ENCODE assay signal across 8 cellular contexts in genomic region chr20:44129300-44129699, GRCh38. TPM values are rescaled to one million over a fixed set of nuclear protein-coding genes. Genes with fewer than 3 reads are reported as not detected.
DNase-seq lines count a peak whose midpoint lies in the region; ATAC-seq and TF ChIP-seq lines count a peak whose summit lies in the region.
"Not testable (repeated sequence)": the region's sequence is repeated elsewhere in the genome, so short reads cannot be mapped to it uniquely, and the experiment has no call there.
"Had no signal": no experiment of that assay in that cellular context is flagged by ENCODE, and none has a peak within 500 bp of the region (broad histone marks: within the 10 kb centered on the region; RNA-seq: fewer than 3 reads in every experiment).

No MANE protein-coding gene starts in this region.

- not testable (repeated sequence) for H3K9me3 ChIP-seq in esophagus muscularis mucosa; right atrium auricular region; mesenchymal stem cell (ENCODE audit: control insufficient read depth, low read length); gastrocnemius medialis; tibial artery

- not testable (repeated sequence) for H3K36me3 Mint-ChIP-seq in osteocyte (ENCODE audit: unreplicated experiment)

- not testable (repeated sequence) for TF ChIP-seq POLR2A in esophagus muscularis mucosa (IDR thresholded peaks at IDR 0.05; ENCODE audit: low read depth); gastrocnemius medialis (IDR thresholded peaks at IDR 0.05)

- H4K91ac ChIP-seq in mesenchymal stem cell (ENCODE audit: low read length), result not testable (repeated sequence)

- H2AFZ ChIP-seq in mesenchymal stem cell (ENCODE audit: low read depth, low read length), result not testable (repeated sequence)

- not testable (repeated sequence) for H3K9me3 Mint-ChIP-seq in osteocyte (ENCODE audit: unreplicated experiment)

- not testable (repeated sequence) for H3K4me2 ChIP-seq in mesenchymal stem cell (ENCODE audit: low read length, poor library complexity, severe bottlenecking)

- not testable (repeated sequence) for H2AK5ac ChIP-seq in mesenchymal stem cell (ENCODE audit: low read length, severe bottlenecking)

- not testable (repeated sequence) for H3K4ac ChIP-seq in mesenchymal stem cell (ENCODE audit: low read depth in 1 of 2, low read length in 2 of 2)

- not testable (repeated sequence) for H3K18ac ChIP-seq in mesenchymal stem cell (ENCODE audit: low read depth in 1 of 2, low read length in 2 of 2)

- not testable (repeated sequence) for TF ChIP-seq EP300 in esophagus muscularis mucosa (IDR thresholded peaks at IDR 0.05)

- intact Hi-C loops in esophagus muscularis mucosa (cut with DNase I); gastrocnemius medialis (cut with DNase I; ENCODE audit: low total_unique reads); tibial artery (cut with DNase I; ENCODE audit: low total_unique reads): not testable (repeated sequence)

- not testable (repeated sequence) for DNase-seq in esophagus muscularis mucosa (ENCODE audit: extremely low spot score); right atrium auricular region (ENCODE audit: low spot score); mesenchymal stem cell; osteocyte (ENCODE audit: extremely low spot score, unreplicated experiment); gastrocnemius medialis
- DNase-seq in tibial artery, result peak in 1 of 2 donors; percentile 70

- H2BK15ac ChIP-seq in mesenchymal stem cell (ENCODE audit: low read depth, poor library complexity, severe bottlenecking), result not testable (repeated sequence)

- H2BK5ac ChIP-seq in mesenchymal stem cell (ENCODE audit: low read depth, low read length, poor library complexity, severe bottlenecking), result not testable (repeated sequence)

- ATAC-seq in gastrocnemius medialis, result not testable (repeated sequence)

- not testable (repeated sequence) for TF ChIP-seq CTCF in esophagus muscularis mucosa (IDR thresholded peaks at IDR 0.05); right atrium auricular region (IDR thresholded peaks at IDR 0.05); osteocyte (IDR thresholded peaks at IDR 0.05); gastrocnemius medialis (IDR thresholded peaks at IDR 0.05 in 4 of 5, conservative IDR thresholded peaks at IDR 0.05 in 1 of 5); tibial artery (IDR thresholded peaks at IDR 0.05)

- not testable (repeated sequence) for H4K8ac ChIP-seq in mesenchymal stem cell (ENCODE audit: low read length)

- H3K27ac Mint-ChIP-seq in osteocyte (ENCODE audit: unreplicated experiment), result peak overlapping the region; percentile 48

- not testable (repeated sequence) for H3K4me3 Mint-ChIP-seq in osteocyte (ENCODE audit: unreplicated experiment)

- peak overlapping the region; percentile 33 for H3K9ac ChIP-seq in mesenchymal stem cell (ENCODE audit: low read length)

- H3K23ac ChIP-seq in mesenchymal stem cell (ENCODE audit: low read length in 2 of 2), result not testable (repeated sequence)

- H3K36me3 ChIP-seq in esophagus muscularis mucosa; right atrium auricular region; mesenchymal stem cell (ENCODE audit: control insufficient read depth in 1 of 2, insufficient read depth in 2 of 2, low read depth in 1 of 2, low read length in 2 of 2); gastrocnemius medialis; tibial artery: not testable (repeated sequence)

- in situ Hi-C loops in gastrocnemius medialis (cut with MboI; ENCODE audit: low sequenced_read_pairs in 4 of 4), result not testable (repeated sequence)

- not testable (repeated sequence) for H3K27me3 Mint-ChIP-seq in osteocyte (ENCODE audit: unreplicated experiment)

- H3K27ac ChIP-seq in esophagus muscularis mucosa (replicated peaks in 1 of 4), result peak overlapping the region; percentile 73 to 81 (median 77)
- peak overlapping the region; percentile 29 to 35 for H3K27ac ChIP-seq in right atrium auricular region
- H3K27ac ChIP-seq in mesenchymal stem cell (ENCODE audit: low read length, poor library complexity, severe bottlenecking), result not testable (repeated sequence)
- H3K27ac ChIP-seq in gastrocnemius medialis, result peak overlapping the region in 3 of 4 donors; percentile 50 to 60 (median 53)
- H3K27ac ChIP-seq in tibial artery, result peak overlapping the region; percentile 47 to 72

- H2BK12ac ChIP-seq in mesenchymal stem cell (ENCODE audit: low read length in 2 of 2), result not testable (repeated sequence)

- H3K4me1 Mint-ChIP-seq in osteocyte (ENCODE audit: unreplicated experiment), result peaks cover 16% of the 10 kb centered on the region

- H3K27me3 ChIP-seq in esophagus muscularis mucosa, right atrium auricular region, gastrocnemius medialis, tibial artery: not testable (repeated sequence)
- peaks cover 0 to 32% of the 10 kb centered on the region in 2 experiments for H3K27me3 ChIP-seq in mesenchymal stem cell (ENCODE audit: control insufficient read depth in 1 of 2, insufficient read depth in 1 of 2, low read length in 2 of 2)

- H2BK120ac ChIP-seq in mesenchymal stem cell (ENCODE audit: low read depth, low read length), result not testable (repeated sequence)

- 66% methylated on average over 7 of the region's 7 CpGs for WGBS in esophagus muscularis mucosa
- 93% methylated on average over 7 of the region's 7 CpGs for WGBS in mesenchymal stem cell

- H3K4me1 ChIP-seq in esophagus muscularis mucosa, result peaks cover 12 to 65% (median 50%) of the 10 kb centered on the region in 4 donors
- peaks cover 0 to 14% of the 10 kb centered on the region in 2 donors for H3K4me1 ChIP-seq in right atrium auricular region
- H3K4me1 ChIP-seq in mesenchymal stem cell (ENCODE audit: control insufficient read depth, insufficient read depth, low read depth, low read length), result not testable (repeated sequence)
- peaks cover 13 to 20% of the 10 kb centered on the region in 2 donors for H3K4me1 ChIP-seq in gastrocnemius medialis
- peaks cover 0 to 61% (median 16%) of the 10 kb centered on the region in 4 donors for H3K4me1 ChIP-seq in tibial artery

- not testable (repeated sequence) for H3K79me1 ChIP-seq in mesenchymal stem cell (replicated peaks; ENCODE audit: low read length, poor library complexity, severe bottlenecking)

- H3K14ac ChIP-seq in mesenchymal stem cell (ENCODE audit: low read length in 2 of 2), result not testable (repeated sequence)

- H3K4me3 ChIP-seq in esophagus muscularis mucosa; right atrium auricular region; mesenchymal stem cell (ENCODE audit: insufficient read depth in 1 of 2, low read depth in 1 of 2, low read length in 2 of 2); gastrocnemius medialis; tibial artery: not testable (repeated sequence)

RNA-seq across cellular contexts. Expression of gene JPH2, which starts 57.7 kb away (rescaled TPM):
- total RNA-seq in esophagus muscularis mucosa (100 to 1,000 TPM; 187 to 441 (median 295) TPM), right atrium auricular region (100 to 1,000 TPM; 131 to 168 TPM), osteocyte (14.2 and 16.5 TPM in 2 replicates), gastrocnemius medialis (10 to 100 TPM; 18.3 to 86.6 (median 38.0) TPM)
- polyA plus RNA-seq in mesenchymal stem cell (2013, experiment 1 of 2), result 1.9 TPM
- 1.8 TPM for polyA plus RNA-seq in mesenchymal stem cell (2013, experiment 2 of 2)
- total RNA-seq: CD4-positive, CD25-positive, alpha-beta regulatory T cell; CD8-positive, alpha-beta memory T cell had no signal
- polyA plus RNA-seq: CD4-positive, CD25-positive, alpha-beta regulatory T cell; CD8-positive, alpha-beta memory T cell had no signal
